ENCODE assay signal across 1 cellular context in the genomic region with DNA sequence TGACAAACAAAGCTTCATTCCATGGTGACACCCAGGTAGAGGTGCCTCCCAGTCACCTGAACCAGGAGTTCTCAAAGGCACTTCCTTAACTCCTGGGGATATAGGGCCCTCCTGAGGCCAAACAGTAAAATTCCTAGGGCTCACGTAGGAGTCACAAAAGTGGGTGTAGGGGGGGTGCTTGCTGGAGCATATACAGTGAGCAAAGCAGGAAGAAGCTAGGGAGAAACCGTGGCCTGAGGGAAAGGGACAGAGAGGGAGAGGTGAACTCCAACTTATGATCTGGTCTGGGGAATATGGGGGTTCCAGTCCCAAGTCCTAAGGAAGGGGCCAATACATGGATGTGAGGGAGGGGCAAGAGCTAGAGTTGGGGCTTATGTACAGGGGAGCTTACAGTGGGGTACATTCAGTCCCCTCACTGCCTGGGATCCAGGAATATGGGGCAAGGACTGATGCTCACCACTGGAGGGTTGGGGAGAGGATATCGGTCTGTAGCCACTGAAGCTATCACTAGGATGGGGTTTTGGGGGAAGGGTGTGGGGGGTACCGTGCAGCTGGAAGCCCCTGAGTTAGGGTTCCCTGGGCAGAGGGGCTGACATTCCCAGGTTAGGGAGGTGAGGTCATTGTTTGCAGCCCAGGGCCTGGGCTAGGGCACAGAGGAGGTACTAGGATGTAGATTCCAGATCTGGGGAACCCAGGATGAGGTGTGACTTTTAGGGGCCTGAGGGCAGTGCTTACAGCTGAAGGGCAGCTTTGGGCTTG.
TF ChIP-seq lines count a peak whose summit lies in the region.

No MANE protein-coding gene starts in this region.

TF ChIP-seq in H1, 55 proteins besides CTCF, POLR2A, EP300 and RAD21:
- TF ChIP-seq CBX5 (IDR thresholded peaks at IDR 0.05; ENCODE audit: low read depth, low read length) (no peak), YY1 (IDR thresholded peaks at IDR 0.05; ENCODE audit: low read depth, low read length) (no peak), POLR2AphosphoS5 (IDR thresholded peaks at IDR 0.05; ENCODE audit: low read depth, low read length) (0 out of 2 replicates have a peak, but pooled peaks have one; percentile 19), SAP30 (IDR thresholded peaks at IDR 0.05; ENCODE audit: insufficient read depth, insufficient replicate concordance, low read length) (no peak)
